Comparison of ENCODE assay signal across 8 cellular contexts in the genomic region with DNA sequence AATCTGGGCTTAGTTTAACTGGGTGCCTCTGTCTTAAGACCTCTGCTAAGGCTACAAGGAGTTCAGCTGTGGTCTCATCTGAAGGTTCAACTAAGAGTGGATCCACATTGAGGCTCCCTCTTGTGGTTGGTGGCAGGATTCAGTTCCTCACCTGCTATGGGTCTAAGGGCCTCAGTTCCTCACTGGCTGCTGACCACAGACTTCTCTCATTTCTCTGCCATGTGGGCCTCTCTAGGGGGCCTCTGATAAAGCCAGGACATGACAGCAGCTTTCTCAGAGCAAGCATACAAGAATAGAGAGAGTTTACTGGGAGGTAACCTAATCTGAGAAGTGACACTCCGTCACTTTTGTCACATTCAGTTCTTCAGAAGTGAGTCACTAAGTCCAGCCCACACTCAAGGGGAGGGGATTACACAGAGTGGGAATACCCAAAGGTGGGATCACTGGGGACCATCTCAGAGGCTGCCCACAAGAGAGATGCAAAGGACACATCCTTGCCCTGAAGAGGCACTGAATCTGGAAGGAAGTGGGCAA. TPM values are rescaled to one million over a fixed set of nuclear protein-coding genes. Genes with fewer than 3 reads are reported as not detected.
A peak's percentile ranks its signal among the peaks of the same experiment; 100 is the strongest.
DNase-seq lines count a peak whose midpoint lies in the region; ATAC-seq, FAIRE-seq and TF ChIP-seq lines count a peak whose summit lies in the region.

No MANE protein-coding gene starts in this region.

- FAIRE-seq in H1 (lab: Jason Lieb, UNC), result peak; percentile 32

- H4K91ac ChIP-seq in H1 (replicated peaks; ENCODE audit: insufficient read length, low read length), result no peak overlapping the region

- H2AFZ ChIP-seq in H1 (ENCODE audit: low read length), result no peak overlapping the region

- H3K23ac ChIP-seq in H1 (ENCODE audit: insufficient read length), result no peak overlapping the region

- H3K27me3 ChIP-seq in Peyer's patch (no peaks in the 10 kb centered on the region), H1 (replicated peaks in 1 of 4; ENCODE audit: control insufficient read depth in 3 of 4, extremely low read depth in 1 of 4, insufficient read depth in 3 of 4, low read length in 3 of 4) (no peaks in the 10 kb centered on the region), tibial artery (no peaks in the 10 kb centered on the region)

- no peaks in the 10 kb centered on the region for H4K20me1 ChIP-seq in H1 (replicated peaks in 1 of 2; ENCODE audit: control insufficient read depth in 1 of 2, insufficient read depth in 2 of 2, low read length in 2 of 2)

- H2BK15ac ChIP-seq in H1 (ENCODE audit: low read length), result no peak overlapping the region

- POLR2A ChIA-PET in AG04449 (lab: Yijun Ruan, JAX), result no interaction called here
- POLR2A ChIA-PET in H1 (lab: Charles Lee; ENCODE audit: partially characterized antibody), result interaction anchor here (1.2 to 1.3 kb wide), 2 partner anchors 8 to 19 kb away, joined by 3 read pairs; no protein-coding TSS in a partner anchor

- H2BK12ac ChIP-seq in H1 (ENCODE audit: low read depth, low read length), result no peak overlapping the region

- no peaks in the 10 kb centered on the region for H3K79me1 ChIP-seq in H1 (ENCODE audit: low read depth, low read length)

- no peaks in the 10 kb centered on the region for H3K79me2 ChIP-seq in H1 (ENCODE audit: control insufficient read depth in 1 of 2, insufficient read depth in 2 of 2, low read length in 2 of 2)

- H3K23me2 ChIP-seq in H1 (ENCODE audit: low read depth, low read length), result no peaks in the 10 kb centered on the region

- no peak overlapping the region for H2AK5ac ChIP-seq in H1 (ENCODE audit: low read depth, low read length)

- peak; percentile 74 for ATAC-seq in HG02973 (IDR thresholded peaks at IDR 0.05; ENCODE audit: unreplicated experiment)

- H3K18ac ChIP-seq in H1 (ENCODE audit: extremely low read depth, low read length), result no peak overlapping the region

- TF ChIP-seq EP300 in H1 (IDR thresholded peaks at IDR 0.05; ENCODE audit: borderline replicate concordance in 1 of 2, low read depth in 2 of 2, low read length in 2 of 2), result no peak

- no peak overlapping the region for H3K4me2 ChIP-seq in H1 (ENCODE audit: insufficient read depth in 1 of 2, low read depth in 2 of 2, low read length in 2 of 2)

- intact Hi-C loops in tibial artery (cut with DNase I; ENCODE audit: low total_unique reads), result no loop called here

- H3K14ac ChIP-seq in H1 (ENCODE audit: insufficient read length), result no peak overlapping the region

- peak; percentile 57 for TF ChIP-seq CTCF in AG04449 (IDR thresholded peaks at IDR 0.05; ENCODE audit: insufficient read depth, low read length, missing control alignments)
- TF ChIP-seq CTCF in GM12872 (IDR thresholded peaks at IDR 0.05; ENCODE audit: insufficient read depth, low read depth, low read length), result peak; percentile 60
- TF ChIP-seq CTCF in Peyer's patch (IDR thresholded peaks at IDR 0.05), result peak in 4 of 6 experiments; percentile 30 to 66 (median 51)
- peak; percentile 41 to 64 (median 59) for TF ChIP-seq CTCF in H1 (IDR thresholded peaks at IDR 0.05; ENCODE audit: control extremely low read depth in 1 of 3, insufficient read depth in 1 of 3, low read depth in 1 of 3, low read length in 3 of 3)
- no peak for TF ChIP-seq CTCF in tibial artery (IDR thresholded peaks at IDR 0.05)

- H3K9me3 ChIP-seq in Peyer's patch (no peaks in the 10 kb centered on the region), H1 (ENCODE audit: insufficient read depth in 2 of 2, low read depth in 1 of 2, low read length in 1 of 2) (0 out of 4 replicates have a peak, but pooled peaks cover 0 to 2% of the 10 kb centered on the region in 2 experiments), tibial artery (no peaks in the 10 kb centered on the region)

- H3K9ac ChIP-seq in H1 (replicated peaks in 1 of 4; ENCODE audit: extremely low read depth in 1 of 4, low read depth in 3 of 4, low read length in 3 of 4), result no peak overlapping the region

- DNase-seq in AG04449 (ENCODE audit: low read depth, low spot score), result no peak
- peak in 1 of 3 donors; percentile 74 for DNase-seq in Peyer's patch
- no peak for DNase-seq in H1 (ENCODE audit: low read depth in 1 of 2, low spot score in 2 of 2)
- peak; percentile 15 to 45 for DNase-seq in stimulated activated CD4-positive, alpha-beta T cell treated with anti-CD3 and anti-CD28 coated beads, Interleukin-4, amount 100 ng/mL, for 48 hours (ENCODE audit: low read depth in 2 of 2)
- no peak for DNase-seq in NK-92 (lab: John Stamatoyannopoulos, UW; ENCODE audit: unreplicated experiment)
- DNase-seq in tibial artery, result no peak

- no peak overlapping the region for H4K8ac ChIP-seq in H1 (ENCODE audit: extremely low read depth, insufficient read depth, low read length)

- no peak overlapping the region for H3K56ac ChIP-seq in H1 (replicated peaks; ENCODE audit: insufficient read length, low read depth, low read length)

- H3K27ac ChIP-seq in Peyer's patch (no peak overlapping the region), H1 (ENCODE audit: low read depth, low read length) (no peak overlapping the region), tibial artery (no peak overlapping the region)

- TF ChIP-seq POLR2A in Peyer's patch (IDR thresholded peaks at IDR 0.05) (no peak), H1 (IDR thresholded peaks at IDR 0.05; ENCODE audit: control extremely low read depth in 1 of 2, low read depth in 2 of 2, low read length in 2 of 2) (no peak)

- H4K5ac ChIP-seq in H1 (ENCODE audit: insufficient read length, low read depth, low read length), result no peak overlapping the region

- H3K4me1 ChIP-seq in Peyer's patch, result no peaks in the 10 kb centered on the region
- H3K4me1 ChIP-seq in H1 (replicated peaks in 1 of 4; ENCODE audit: control insufficient read depth in 3 of 4, insufficient read depth in 4 of 4, low read length in 3 of 4), result no peaks in the 10 kb centered on the region
- H3K4me1 ChIP-seq in tibial artery, result no peaks in the 10 kb centered on the region

- CTCF ChIA-PET in AG04449 (lab: Yijun Ruan, JAX), result interaction anchor here (0.7 to 16.1 kb wide), 10 partner anchors 8 to 225 kb away, joined by 3 to 342 read pairs (median 6); partner anchors contain the start of genes LITAFD, PMM2 and TMEM186
- CTCF ChIA-PET in H1 (lab: Charles Lee; ENCODE audit: partially characterized antibody), result interaction anchor here (0.7 to 27.6 kb wide), 15 partner anchors 9 to 225 kb away, joined by 3 to 404 read pairs (median 4); partner anchors contain the start of genes PMM2 and TMEM186

- H3K4ac ChIP-seq in H1 (replicated peaks; ENCODE audit: insufficient read length, low read depth, low read length), result no peak overlapping the region

- H2BK20ac ChIP-seq in H1 (ENCODE audit: low read length), result no peak overlapping the region

- H3K4me3 ChIP-seq in AG04449 (ENCODE audit: low read depth, low read length), result no peak overlapping the region
- no peak overlapping the region for H3K4me3 ChIP-seq in Peyer's patch
- H3K4me3 ChIP-seq in H1 (ENCODE audit: extremely low read depth in 1 of 4, insufficient read depth in 2 of 4, low read depth in 3 of 4, low read length in 4 of 4), result no peak overlapping the region
- no peak overlapping the region for H3K4me3 ChIP-seq in tibial artery

- peak; percentile 45 to 53 for TF ChIP-seq RAD21 in H1 (IDR thresholded peaks at IDR 0.05 in 1 of 2, conservative IDR thresholded peaks at IDR 0.05 in 1 of 2; ENCODE audit: low read depth in 2 of 2, low read length in 2 of 2)

- H2BK120ac ChIP-seq in H1 (replicated peaks; ENCODE audit: low read depth, low read length), result no peak overlapping the region

- H3K36me3 ChIP-seq in Peyer's patch (no peaks in the 10 kb centered on the region), H1 (ENCODE audit: control insufficient read depth in 2 of 4, insufficient read depth in 4 of 4, low read length in 3 of 4) (no peaks in the 10 kb centered on the region), tibial artery (no peaks in the 10 kb centered on the region)

- WGBS in H1 (ENCODE audit: extremely low coverage in 1 of 2, insufficient coverage in 1 of 2, insufficient read length in 1 of 2, insufficient replicate concordance in 2 of 2, low coverage in 1 of 2, low lambda C conversion rate in 2 of 2, missing lambda C conversion rate in 1 of 2), 2 experiments, result 78% methylated on average over 1 of the region's 1 CpG; no CpG with 5 or more reads in 1 of the 2 experiments

- H2BK5ac ChIP-seq in H1 (ENCODE audit: low read depth, low read length), result no peak overlapping the region

TF ChIP-seq in H1, 55 proteins besides CTCF, POLR2A, EP300 and RAD21 (continues in another document):
- TF ChIP-seq RXRA (IDR thresholded peaks at IDR 0.05; ENCODE audit: insufficient read depth, low read depth, low read length) (no peak), YY1 (IDR thresholded peaks at IDR 0.05; ENCODE audit: low read depth, low read length) (no peak), CHD1 (IDR thresholded peaks at IDR 0.05; ENCODE audit: low read depth, low read length) (no peak), BACH1 (IDR thresholded peaks at IDR 0.05; ENCODE audit: low read length) (no peak), SIN3A (conservative IDR thresholded peaks at IDR 0.05 in 1 of 2, IDR thresholded peaks at IDR 0.05 in 1 of 2; ENCODE audit: low read depth in 1 of 2, low read length in 2 of 2) (no peak), FOSL1 (IDR thresholded peaks at IDR 0.05; ENCODE audit: insufficient read depth, low read depth, low read length) (no peak), RFX5 (IDR thresholded peaks at IDR 0.05; ENCODE audit: borderline replicate concordance, low read depth, low read length) (no peak), SP2 (IDR thresholded peaks at IDR 0.05; ENCODE audit: low read length) (no peak)

RNA-seq across cellular contexts. Expression of gene ABAT, which starts 19.2 kb away (rescaled TPM):
- 10 to 100 TPM in 3 of 4 donors, 1 to 10 TPM in 1; 8.3 to 33.5 (median 29.0) TPM for total RNA-seq in Peyer's patch
- total RNA-seq in H1 (2021; fragmentation: NEBNext Ultra II Directional; extraction: Animal tissue kit (Norgen Biotek cat#: 25700)), result 8.4 and 8.9 TPM in 2 replicates
- 6.4 and 6.9 TPM in 2 replicates for polyA plus RNA-seq in H1 (2011; rRNA removed)
- polyA plus RNA-seq in H1 (2011; cell fraction: cytosol; rRNA removed), result 6.9 TPM
- 8.7 TPM for polyA plus RNA-seq in H1 (2011; cell fraction: nucleus; rRNA removed)
- 6.1 to 7.6 TPM (median 6.4 TPM) in 4 replicates for polyA plus RNA-seq in H1 (2012, experiment 1 of 2)
- polyA plus RNA-seq in H1 (2012, experiment 2 of 2), result 1.9 TPM
- 4.4 TPM for polyA plus RNA-seq in H1 (2013, experiment 1 of 2)
- polyA plus RNA-seq in H1 (2013, experiment 2 of 2), result 4.5 TPM
- 7.2 and 7.5 TPM in 2 replicates for polyA minus RNA-seq in H1 (2011; rRNA and poly(A)+ RNA removed)
- polyA minus RNA-seq in H1 (2011; cell fraction: cytosol; rRNA and poly(A)+ RNA removed), result 4.3 TPM
- 7.7 TPM for polyA minus RNA-seq in H1 (2011; cell fraction: nucleus; rRNA and poly(A)+ RNA removed)

RNA-seq across cellular contexts. Expression of gene METTL22, which starts 33.8 kb away (rescaled TPM):
- 10 to 100 TPM; 25.0 to 86.5 (median 59.0) TPM for total RNA-seq in Peyer's patch
- 56.0 and 56.7 TPM in 2 replicates for total RNA-seq in H1 (2021; fragmentation: NEBNext Ultra II Directional; extraction: Animal tissue kit (Norgen Biotek cat#: 25700))
- polyA plus RNA-seq in H1 (2011; rRNA removed), result 85.2 and 129 TPM in 2 replicates
- polyA plus RNA-seq in H1 (2011; cell fraction: cytosol; rRNA removed), result 107 TPM
- 221 TPM for polyA plus RNA-seq in H1 (2011; cell fraction: nucleus; rRNA removed)
- 36.6 to 55.9 TPM (median 47.9 TPM) in 4 replicates for polyA plus RNA-seq in H1 (2012, experiment 1 of 2)
- 42.3 TPM for polyA plus RNA-seq in H1 (2012, experiment 2 of 2)
- polyA plus RNA-seq in H1 (2013, experiment 1 of 2), result 45.4 TPM
- 41.7 TPM for polyA plus RNA-seq in H1 (2013, experiment 2 of 2)
- 89.6 and 106 TPM in 2 replicates for polyA minus RNA-seq in H1 (2011; rRNA and poly(A)+ RNA removed)
- 58.5 TPM for polyA minus RNA-seq in H1 (2011; cell fraction: cytosol; rRNA and poly(A)+ RNA removed)
- 110 TPM for polyA minus RNA-seq in H1 (2011; cell fraction: nucleus; rRNA and poly(A)+ RNA removed)

Comparison
In these comparisons a context has a peak if more than half of its experiments do, and no peak if none do; other contexts are left out.
1. DNase-seq: peak in stimulated activated CD4-positive, alpha-beta T cell treated with anti-CD3 and anti-CD28 coated beads, Interleukin-4, amount 100 ng/mL, for 48 hours (2 of 2); none in AG04449 (single experiment), H1 (0 of 2), NK-92 (single experiment) and tibial artery (0 of 2).
2. CTCF ChIP-seq: peak in AG04449 (single experiment), GM12872 (single experiment), Peyer's patch (4 of 6) and H1 (3 of 3); none in tibial artery (0 of 2).